ENCODE assay signal across 19 cellular contexts in the genomic region with DNA sequence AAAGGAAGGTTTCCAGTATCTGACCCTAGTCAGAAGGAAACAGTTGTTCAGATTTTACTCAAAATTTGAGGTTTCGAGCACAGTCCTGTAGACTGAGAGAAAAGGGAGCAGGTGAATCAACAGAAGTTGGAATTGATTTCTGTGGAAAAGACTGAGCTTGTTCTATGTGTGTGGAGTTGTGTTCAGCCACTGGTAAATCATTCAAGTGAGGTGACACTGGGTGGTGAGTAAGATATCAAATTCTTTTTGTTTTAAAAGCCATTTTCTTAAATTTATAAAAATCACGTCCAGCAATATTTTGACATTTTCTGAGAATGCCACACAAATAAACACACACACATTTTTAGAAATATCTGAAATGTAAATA.
A peak's percentile ranks its signal among the peaks of the same experiment; 100 is the strongest.
DNase-seq lines count a peak whose midpoint lies in the region; ATAC-seq and TF ChIP-seq lines count a peak whose summit lies in the region.
"Had no signal": no experiment of that assay in that cellular context is flagged by ENCODE, and none has a peak within 500 bp of the region (broad histone marks: within the 10 kb centered on the region; RNA-seq: fewer than 3 reads in every experiment).

No MANE protein-coding gene starts in this region.

- H3K4me2 ChIP-seq in SK-N-SH: no peak overlapping the region
- H3K4me2 ChIP-seq in H9 (ENCODE audit: insufficient read depth, insufficient read length, low read length): no peak overlapping the region

- no peak overlapping the region for H3K4me3 Mint-ChIP-seq in H9
- H3K4me3 Mint-ChIP-seq: IgD-negative memory B cell had no signal

- no peak overlapping the region for H3K4me3 ChIP-seq in SK-N-SH (ENCODE audit: low read depth in 2 of 2, low read length in 1 of 2)
- H3K4me3 ChIP-seq in fibroblast of pulmonary artery (replicated peaks; ENCODE audit: low read depth, low read length): peak overlapping the region; percentile 13
- H3K4me3 ChIP-seq: SJSA1 had no signal

- H3K23ac ChIP-seq in H9 (ENCODE audit: insufficient read length, low read depth, low read length): no peak overlapping the region

- POLR2A ChIA-PET in SK-N-SH (lab: Yijun Ruan, JAX): no interaction called here

- H3K23me2 ChIP-seq in H9 (ENCODE audit: insufficient read length, low read depth, low read length, poor library complexity, severe bottlenecking): no peaks in the 10 kb centered on the region

- CTCF ChIA-PET in SK-N-SH (lab: Yijun Ruan, JAX): interaction anchor here (1.5 to 2.1 kb wide), 2 partner anchors 12 to 28 kb away, joined by 3 to 5 read pairs; no protein-coding TSS in a partner anchor

- no peaks in the 10 kb centered on the region for H3K79me2 ChIP-seq in SK-N-SH (ENCODE audit: insufficient read depth)
- no peaks in the 10 kb centered on the region for H3K79me2 ChIP-seq in H9 (ENCODE audit: insufficient read depth, low read length)

- no peak overlapping the region for H2BK20ac ChIP-seq in H9 (ENCODE audit: low read depth, low read length, poor library complexity, severe bottlenecking)

- DNase-seq in SK-N-SH (no peak), SHP77 (lab: John Stamatoyannopoulos, UW) (peak; percentile 35 to 42), fibroblast of pulmonary artery (ENCODE audit: low read depth) (no peak), H9 (no peak), mesenteric fat pad (ENCODE audit: low spot score) (no peak), COR-L47 (lab: John Stamatoyannopoulos, UW) (no peak)
- DNase-seq: DMS153; H7; Kasumi-1; MM.1S; NCI-H187 treated with DMSO at 0.1 percent for 48 hours; NCI-H526 treated with DMSO at 0.1 percent for 48 hours; NK-92 treated with Interleukin-12 subunit alpha and Interleukin-12 subunit beta, amount 100 ng/mL, for 24 hours had no signal

- no peak overlapping the region for H3T11ph ChIP-seq in H9 (ENCODE audit: low read length)

- H3K9ac ChIP-seq in SK-N-SH (no peak overlapping the region), H9 (ENCODE audit: extremely low read depth, insufficient read length, low read length) (no peak overlapping the region)

- no peak overlapping the region for H2BK5ac ChIP-seq in H9 (ENCODE audit: insufficient read length, low read length)

- no peak overlapping the region for H3K14ac ChIP-seq in H9 (ENCODE audit: insufficient read depth, low read length)

- no peak for TF ChIP-seq CTCF in SK-N-SH (IDR thresholded peaks at IDR 0.05)
- no peak for TF ChIP-seq CTCF in fibroblast of pulmonary artery (IDR thresholded peaks at IDR 0.05; ENCODE audit: low read length, missing control alignments)
- TF ChIP-seq CTCF in H9 (conservative IDR thresholded peaks at IDR 0.05): no peak

- H3K9me3 Mint-ChIP-seq in H9: no peaks in the 10 kb centered on the region

- no peak overlapping the region for H2BK120ac ChIP-seq in H9 (ENCODE audit: low read depth, low read length, poor library complexity, severe bottlenecking)

- no peak overlapping the region for H4K8ac ChIP-seq in H9 (replicated peaks; ENCODE audit: insufficient read length, low read depth, low read length)

- H3K4me1 ChIP-seq in SK-N-SH (ENCODE audit: control insufficient read depth in 1 of 2, insufficient read depth in 2 of 2, low read depth in 1 of 2, low read length in 1 of 2): peaks cover 2 to 4% of the 10 kb centered on the region in 2 experiments; a peak in 2 of 4 replicates
- H3K4me1 ChIP-seq in H9 (ENCODE audit: insufficient read depth, low read length): no peaks in the 10 kb centered on the region
- H3K4me1 ChIP-seq: SJSA1 had no signal

- no peak overlapping the region for H2BK15ac ChIP-seq in H9 (ENCODE audit: low read depth, low read length)

- no peak for TF ChIP-seq EP300 in SK-N-SH (IDR thresholded peaks at IDR 0.05; ENCODE audit: borderline replicate concordance in 1 of 2, low read depth in 1 of 2, low read length in 1 of 2)

- H2BK12ac ChIP-seq in H9 (ENCODE audit: insufficient read length, low read depth, low read length): no peak overlapping the region

- H2AFZ ChIP-seq in SK-N-SH (ENCODE audit: low read depth) (peak overlapping the region; percentile 44; the same call in 1 of the 2 replicates), H9 (ENCODE audit: low read length) (no peak overlapping the region)

- H3K56ac ChIP-seq in H9 (ENCODE audit: insufficient read length, low read depth, low read length): no peak overlapping the region

- H4K20me1 ChIP-seq in SK-N-SH (ENCODE audit: insufficient read depth) (no peaks in the 10 kb centered on the region), H9 (ENCODE audit: control insufficient read depth, insufficient read depth, insufficient read length) (no peaks in the 10 kb centered on the region)

- no peaks in the 10 kb centered on the region for H3K27me3 ChIP-seq in SK-N-SH (ENCODE audit: insufficient read depth)
- H3K27me3 ChIP-seq in H9 (ENCODE audit: insufficient read depth, low read length): no peaks in the 10 kb centered on the region
- H3K27me3 ChIP-seq: SJSA1 had no signal

- no peaks in the 10 kb centered on the region for H3K36me3 ChIP-seq in SK-N-SH (replicated peaks in 1 of 2; ENCODE audit: control insufficient read depth in 1 of 2, insufficient read depth in 2 of 2, low read length in 1 of 2)
- H3K36me3 ChIP-seq: SJSA1 had no signal

- no peak overlapping the region for H3K27ac Mint-ChIP-seq in H9
- H3K27ac Mint-ChIP-seq: IgD-negative memory B cell had no signal

- H3F3A ChIP-seq in SK-N-SH (replicated peaks; ENCODE audit: insufficient read depth): peaks cover 3% of the 10 kb centered on the region

- H3K27ac ChIP-seq in SK-N-SH (ENCODE audit: low read depth in 2 of 2, low read length in 1 of 2): no peak overlapping the region
- H3K27ac ChIP-seq in H9 (ENCODE audit: insufficient read length, low read depth, low read length): no peak overlapping the region
- H3K27ac ChIP-seq: C4-2B, RWPE1, SJSA1 had no signal

- H3K4ac ChIP-seq in H9 (ENCODE audit: low read depth, low read length): no peak overlapping the region

- no peaks in the 10 kb centered on the region for H3K9me2 ChIP-seq in SK-N-SH

- H3K36me3 Mint-ChIP-seq in H9 (ENCODE audit: insufficient read depth in 1 of 3, low read depth in 3 of 3): no peaks in the 10 kb centered on the region
- H3K36me3 Mint-ChIP-seq: IgD-negative memory B cell had no signal

- H3K4me1 Mint-ChIP-seq in H9: no peaks in the 10 kb centered on the region
- H3K4me1 Mint-ChIP-seq: IgD-negative memory B cell had no signal

- no peaks in the 10 kb centered on the region for H3K79me1 ChIP-seq in H9 (ENCODE audit: insufficient read depth, low read depth, low read length, poor library complexity, severe bottlenecking)

- no peak overlapping the region for H4K91ac ChIP-seq in H9 (ENCODE audit: insufficient read length, low read depth, low read length)

- H2AK5ac ChIP-seq in H9 (ENCODE audit: insufficient read length, low read length): no peak overlapping the region

- no peak overlapping the region for H4K5ac ChIP-seq in H9 (ENCODE audit: insufficient read length, low read depth, low read length)

- no peaks in the 10 kb centered on the region for H3K27me3 Mint-ChIP-seq in H9 (ENCODE audit: low read depth)
- H3K27me3 Mint-ChIP-seq: IgD-negative memory B cell had no signal

- no peak for ATAC-seq in SK-N-SH treated with all-trans-retinoic acid at 6 μM for 48 hours
- no peak for ATAC-seq in GM21528 (IDR thresholded peaks at IDR 0.05; ENCODE audit: low FRiP score, unreplicated experiment)

- 97% methylated on average over 2 of the region's 2 CpGs for WGBS in SK-N-SH (ENCODE audit: low lambda C conversion rate)
- WGBS in H9 (ENCODE audit: extremely low coverage, insufficient read length, low lambda C conversion rate): no CpG with 5 or more reads among the region's 2 CpGs

- no peak overlapping the region for H3K18ac ChIP-seq in H9 (ENCODE audit: insufficient read length, low read depth, low read length)

- no peak for TF ChIP-seq RAD21 in SK-N-SH (IDR thresholded peaks at IDR 0.05; ENCODE audit: low read length)

- H3K9me3 ChIP-seq in SK-N-SH (no peaks in the 10 kb centered on the region), H9 (ENCODE audit: control insufficient read depth, low read depth, low read length) (no peaks in the 10 kb centered on the region)
- H3K9me3 ChIP-seq: SJSA1 had no signal

TF ChIP-seq in SK-N-SH, 30 proteins besides CTCF, POLR2A, EP300 and RAD21 (continues in another document):
- TF ChIP-seq RCOR1 (IDR thresholded peaks at IDR 0.05; ENCODE audit: low read length): no peak
- TF ChIP-seq MXI1 (IDR thresholded peaks at IDR 0.05; ENCODE audit: low read depth, low read length): no peak
- TF ChIP-seq, protein P1, sequence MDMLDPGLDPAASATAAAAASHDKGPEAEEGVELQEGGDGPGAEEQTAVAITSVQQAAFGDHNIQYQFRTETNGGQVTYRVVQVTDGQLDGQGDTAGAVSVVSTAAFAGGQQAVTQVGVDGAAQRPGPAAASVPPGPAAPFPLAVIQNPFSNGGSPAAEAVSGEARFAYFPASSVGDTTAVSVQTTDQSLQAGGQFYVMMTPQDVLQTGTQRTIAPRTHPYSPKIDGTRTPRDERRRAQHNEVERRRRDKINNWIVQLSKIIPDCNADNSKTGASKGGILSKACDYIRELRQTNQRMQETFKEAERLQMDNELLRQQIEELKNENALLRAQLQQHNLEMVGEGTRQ (IDR thresholded peaks at IDR 0.05; ENCODE audit: borderline replicate concordance, low read depth, low read length): no peak

TF ChIP-seq in SK-N-SH treated with all-trans-retinoic acid at 6 μM for 48 hours, 23 proteins besides CTCF, POLR2A, EP300 and RAD21:
- TF ChIP-seq ESRRG (CRISPR knock-in tag; IDR thresholded peaks at IDR 0.05) (no peak), OSR1 (CRISPR knock-in tag; IDR thresholded peaks at IDR 0.05) (no peak), TCF4 (CRISPR knock-in tag; IDR thresholded peaks at IDR 0.05; ENCODE audit: borderline replicate concordance) (no peak), ZNF70 (CRISPR knock-in tag; IDR thresholded peaks at IDR 0.05) (no peak), GLIS3 (CRISPR knock-in tag; IDR thresholded peaks at IDR 0.05) (no peak), SNAI2 (CRISPR knock-in tag; IDR thresholded peaks at IDR 0.05) (no peak)
- TF ChIP-seq, protein P2, sequence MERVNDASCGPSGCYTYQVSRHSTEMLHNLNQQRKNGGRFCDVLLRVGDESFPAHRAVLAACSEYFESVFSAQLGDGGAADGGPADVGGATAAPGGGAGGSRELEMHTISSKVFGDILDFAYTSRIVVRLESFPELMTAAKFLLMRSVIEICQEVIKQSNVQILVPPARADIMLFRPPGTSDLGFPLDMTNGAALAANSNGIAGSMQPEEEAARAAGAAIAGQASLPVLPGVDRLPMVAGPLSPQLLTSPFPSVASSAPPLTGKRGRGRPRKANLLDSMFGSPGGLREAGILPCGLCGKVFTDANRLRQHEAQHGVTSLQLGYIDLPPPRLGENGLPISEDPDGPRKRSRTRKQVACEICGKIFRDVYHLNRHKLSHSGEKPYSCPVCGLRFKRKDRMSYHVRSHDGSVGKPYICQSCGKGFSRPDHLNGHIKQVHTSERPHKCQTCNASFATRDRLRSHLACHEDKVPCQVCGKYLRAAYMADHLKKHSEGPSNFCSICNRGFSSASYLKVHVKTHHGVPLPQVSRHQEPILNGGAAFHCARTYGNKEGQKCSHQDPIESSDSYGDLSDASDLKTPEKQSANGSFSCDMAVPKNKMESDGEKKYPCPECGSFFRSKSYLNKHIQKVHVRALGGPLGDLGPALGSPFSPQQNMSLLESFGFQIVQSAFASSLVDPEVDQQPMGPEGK (CRISPR knock-in tag; IDR thresholded peaks at IDR 0.05; ENCODE audit: borderline replicate concordance): no peak

Comparison
In these comparisons a context has a peak if more than half of its experiments do, and no peak if none do; other contexts are left out.
1. DNase-seq: peak in SHP77 (2 of 2); none in SK-N-SH (single experiment), fibroblast of pulmonary artery (single experiment), H9 (single experiment), mesenteric fat pad (single experiment) and COR-L47 (single experiment).